30 cellular contexts compared by ENCODE assay signal in the genomic region with DNA sequence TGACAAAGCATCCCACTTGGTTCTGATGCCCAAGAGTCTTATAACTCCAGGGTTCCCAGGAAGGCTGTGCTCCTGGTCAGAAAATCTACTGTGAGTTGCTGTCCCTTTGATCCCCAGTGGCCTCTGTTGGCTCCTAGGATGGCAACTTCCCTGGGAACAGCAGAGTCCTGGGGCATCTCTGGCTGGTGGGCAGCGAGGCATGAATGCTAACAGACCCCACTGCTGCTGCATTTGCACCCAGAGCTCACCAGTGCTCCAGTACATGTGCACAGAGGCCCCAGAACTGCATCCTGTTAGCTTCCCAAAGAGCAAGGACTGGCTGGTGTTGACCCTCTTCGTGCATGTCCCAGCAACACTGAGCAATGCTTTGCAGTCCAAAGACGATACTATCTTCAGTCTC. TPM values are rescaled to one million over a fixed set of nuclear protein-coding genes. Genes with fewer than 3 reads are reported as not detected.
"Had no signal": no experiment of that assay in that cellular context is flagged by ENCODE, and none has a peak within 500 bp of the region (broad histone marks: within the 10 kb centered on the region; RNA-seq: fewer than 3 reads in every experiment).

No MANE protein-coding gene starts in this region.

- DNase-seq: heart left ventricle; hypothalamus; immature natural killer cell; kidney; left colon; left lung; lower lobe of right lung; mammary epithelial cell; mesenchymal stem cell; mucosa of descending colon; naive thymus-derived CD4-positive, alpha-beta T cell; nephron progenitor cell; nucleus accumbens; pancreas; psoas muscle; right lobe of liver; stimulated activated CD4-positive, alpha-beta T cell treated with anti-CD3 and anti-CD28 coated beads, Interleukin-1b, Interleukin-23, amount 100 ng/mL, for 48 hours; stimulated activated CD4-positive, alpha-beta T cell treated with anti-CD3 and anti-CD28 coated beads, Interleukin-2, amount 100 ng/mL, for 48 hours; stimulated activated CD4-positive, alpha-beta T cell treated with anti-CD3 and anti-CD28 coated beads, Interleukin-4, amount 100 ng/mL, for 4 hours; stimulated activated CD8-positive, alpha-beta memory T cell treated with anti-CD3 and anti-CD28 coated beads, Interleukin-4, amount 100 ng/mL, for 48 hours; stimulated activated naive CD4-positive, alpha-beta T cell treated with Interleukin-2 at 50 U/mL for 16 hours; stimulated activated naive CD8-positive, alpha-beta T cell treated with anti-CD3 and anti-CD28 coated beads, Interleukin-15, amount 100 ng/mL, for 72 hours; substantia nigra; uterus had no signal

RNA-seq across cellular contexts. Expression of gene CAV3, which starts 15.7 kb away (rescaled TPM):
- total RNA-seq: kidney; left colon; liver; lower lobe of right lung; mammary epithelial cell; mesothelial cell of epicardium; mucosa of descending colon; naive thymus-derived CD4-positive, alpha-beta T cell; osteoblast; pancreas; right lobe of liver; smooth muscle cell; temporal lobe; ureter; uterus had no signal
